Comparison of ENCODE assay signal across 8 cellular contexts in genomic region chr14:55807059-55807499, GRCh38.
A peak's percentile ranks its signal among the peaks of the same experiment; 100 is the strongest.
DNase-seq lines count a peak whose midpoint lies in the region; ATAC-seq and TF ChIP-seq lines count a peak whose summit lies in the region.

No MANE protein-coding gene starts in this region.

- TF ChIP-seq CTCF in C4-2B (conservative IDR thresholded peaks at IDR 0.05) (no peak), fibroblast of mammary gland (conservative IDR thresholded peaks at IDR 0.05; ENCODE audit: control insufficient read depth, insufficient read depth, low read depth, low read length) (no peak), retinal pigment epithelial cell (conservative IDR thresholded peaks at IDR 0.05; ENCODE audit: low read depth, low read length) (no peak), WTC11 (IDR thresholded peaks at IDR 0.05) (no peak)

- ATAC-seq in HG02571 (IDR thresholded peaks at IDR 0.05; ENCODE audit: unreplicated experiment) (peak; percentile 72), GM19455 (IDR thresholded peaks at IDR 0.05; ENCODE audit: unreplicated experiment) (no peak), WTC11 (no peak)

- DNase-seq in NCI-H69 (lab: John Stamatoyannopoulos, UW) (peak; percentile 96), fibroblast of mammary gland (ENCODE audit: low read depth) (peak; percentile 77), retinal pigment epithelial cell (ENCODE audit: low read depth) (peak; percentile 80), WTC11 (ENCODE audit: low spot score) (no peak)
- peak; percentile 66 for DNase-seq in activated T-cell treated with anti-CD3 and anti-CD28 coated beads, Interleukin-2, amount 50 U/mL, for 24 hours

- POLR2A ChIA-PET in WTC11 (lab: Charles Lee) = no interaction called here

- H3K27ac ChIP-seq in C4-2B = peak overlapping the region; percentile 20

- peaks cover 7% of the 10 kb centered on the region for H3K36me3 Mint-ChIP-seq in activated T-cell treated with anti-CD3 and anti-CD28 coated beads, Interleukin-2, amount 50 U/mL, for 24 hours (ENCODE audit: low read depth)
- peaks cover 34% of the 10 kb centered on the region for H3K36me3 Mint-ChIP-seq in WTC11

- peaks cover 51% of the 10 kb centered on the region for H3K4me1 Mint-ChIP-seq in activated T-cell treated with anti-CD3 and anti-CD28 coated beads, Interleukin-2, amount 50 U/mL, for 24 hours (ENCODE audit: low read depth)
- peaks cover 8% of the 10 kb centered on the region for H3K4me1 Mint-ChIP-seq in WTC11

- H3K4me3 Mint-ChIP-seq in activated T-cell treated with anti-CD3 and anti-CD28 coated beads, Interleukin-2, amount 50 U/mL, for 24 hours = peak overlapping the region; percentile 16
- no peak overlapping the region for H3K4me3 Mint-ChIP-seq in WTC11

- H3K27me3 Mint-ChIP-seq in activated T-cell treated with anti-CD3 and anti-CD28 coated beads, Interleukin-2, amount 50 U/mL, for 24 hours = peaks cover 9% of the 10 kb centered on the region
- H3K27me3 Mint-ChIP-seq in WTC11 (ENCODE audit: low read depth) = no peaks in the 10 kb centered on the region; the same call in none of the 2 replicates

- CTCF ChIA-PET in WTC11 (lab: Charles Lee) = no interaction called here

- peaks cover 14% of the 10 kb centered on the region for H3K9me3 Mint-ChIP-seq in activated T-cell treated with anti-CD3 and anti-CD28 coated beads, Interleukin-2, amount 50 U/mL, for 24 hours
- H3K9me3 Mint-ChIP-seq in WTC11 = peaks cover 50% of the 10 kb centered on the region

- H3K4me3 ChIP-seq in fibroblast of mammary gland (ENCODE audit: control insufficient read depth, low read depth, low read length) (no peak overlapping the region), retinal pigment epithelial cell (ENCODE audit: low read length) (no peak overlapping the region)

- H3K27ac Mint-ChIP-seq in activated T-cell treated with anti-CD3 and anti-CD28 coated beads, Interleukin-2, amount 50 U/mL, for 24 hours = peak overlapping the region; percentile 72
- no peak overlapping the region for H3K27ac Mint-ChIP-seq in WTC11

TF ChIP-seq in WTC11, 78 proteins besides CTCF, POLR2A, EP300 and RAD21:
- TF ChIP-seq ZNF671 (CRISPR knock-in tag; IDR thresholded peaks at IDR 0.05) = no peak
- no peak for TF ChIP-seq NR3C1 (CRISPR knock-in tag; conservative IDR thresholded peaks at IDR 0.05; ENCODE audit: low read depth)
- no peak for TF ChIP-seq HMGXB4 (CRISPR knock-in tag; IDR thresholded peaks at IDR 0.05)
- no peak for TF ChIP-seq E2F4 (CRISPR knock-in tag; IDR thresholded peaks at IDR 0.05; ENCODE audit: borderline replicate concordance, low read depth)
- TF ChIP-seq IRF2 (CRISPR knock-in tag; IDR thresholded peaks at IDR 0.05; ENCODE audit: borderline replicate concordance, low read depth) = no peak
- TF ChIP-seq RELA (CRISPR knock-in tag; IDR thresholded peaks at IDR 0.05; ENCODE audit: borderline replicate concordance) = no peak
- TF ChIP-seq SMAD3 (CRISPR knock-in tag; IDR thresholded peaks at IDR 0.05; ENCODE audit: borderline replicate concordance) = no peak
